In genomic region chr14:73491256-73491976, GRCh38 we compare ENCODE assay signal across 7 cellular contexts. TPM values are rescaled to one million over a fixed set of nuclear protein-coding genes. Genes with fewer than 3 reads are reported as not detected.
A peak's percentile ranks its signal among the peaks of the same experiment; 100 is the strongest.
DNase-seq lines count a peak whose midpoint lies in the region; ATAC-seq and TF ChIP-seq lines count a peak whose summit lies in the region.

No MANE protein-coding gene starts in this region.

- 1 to 2% methylated on average over 19 to 61 of the region's 90 CpGs for WGBS in lower leg skin, 2 donors

- H3K27ac Mint-ChIP-seq in chondrocyte (ENCODE audit: unreplicated experiment), result no peak overlapping the region

- H3K9me3 Mint-ChIP-seq in chondrocyte (ENCODE audit: low read depth), result no peaks in the 10 kb centered on the region

- H3K4me3 ChIP-seq in lower leg skin (ENCODE audit: low read depth, poor library complexity, severe bottlenecking), result peak overlapping the region; percentile 50

- no peak for TF ChIP-seq POLR2A in lower leg skin (IDR thresholded peaks at IDR 0.05)

- peaks cover 2% of the 10 kb centered on the region for H3K36me3 Mint-ChIP-seq in chondrocyte (ENCODE audit: low read depth)

- H3K4me3 Mint-ChIP-seq in chondrocyte (ENCODE audit: unreplicated experiment), result peak overlapping the region; percentile 86

- intact Hi-C loops in lower leg skin (cut with DNase I; ENCODE audit: low total_unique reads), result no loop called here

- peaks cover 36% of the 10 kb centered on the region for H3K4me1 Mint-ChIP-seq in chondrocyte (ENCODE audit: low read depth)

- H3K27me3 Mint-ChIP-seq in chondrocyte (ENCODE audit: low read depth), result no peaks in the 10 kb centered on the region

- peak; percentile 70 for ATAC-seq in GM18511 (IDR thresholded peaks at IDR 0.05; ENCODE audit: unreplicated experiment)
- ATAC-seq in HG02852 (IDR thresholded peaks at IDR 0.05; ENCODE audit: unreplicated experiment), result peak; percentile 68

- TF ChIP-seq CTCF in chondrocyte (IDR thresholded peaks at IDR 0.05), result no peak
- no peak for TF ChIP-seq CTCF in lower leg skin (IDR thresholded peaks at IDR 0.05)

- DNase-seq in NCI-H2107 (lab: John Stamatoyannopoulos, UW) (peak; percentile 31), chondrocyte (ENCODE audit: low spot score) (no peak), lower leg skin (ENCODE audit: low spot score in 2 of 2) (peak; percentile 34 to 91)
- DNase-seq in activated CD4-positive, alpha-beta T cell treated with anti-CD3 and anti-CD28 coated beads for 24 hours (ENCODE audit: low read depth in 2 of 2), result peak; percentile 35 to 64
- DNase-seq in stimulated activated CD8-positive, alpha-beta memory T cell treated with anti-CD3 and anti-CD28 coated beads, Interleukin-12 subunit alpha, Interleukin-12 subunit beta, amount 100 ng/mL, for 1 hour (ENCODE audit: low read depth), result peak; percentile 33

RNA-seq across cellular contexts. Expression of gene RIOX1, which starts 0.7 kb away (rescaled TPM):
- total RNA-seq in chondrocyte (12.4 to 13.1 TPM (median 12.9 TPM) in 3 replicates), lower leg skin (10 to 100 TPM; 14.8 to 23.3 (median 16.9) TPM)

RNA-seq across cellular contexts. Expression of gene NUMB, which starts 33.1 kb away (rescaled TPM):
- total RNA-seq in chondrocyte, result 59.2 to 60.9 TPM (median 60.7 TPM) in 3 replicates
- total RNA-seq in lower leg skin, result 10 to 100 TPM; 30.3 to 69.0 (median 43.2) TPM

RNA-seq across cellular contexts. Expression of gene ACOT1, which starts 45.5 kb away (rescaled TPM):
- 12.0 to 15.7 TPM (median 14.8 TPM) in 3 replicates for total RNA-seq in chondrocyte
- 10 to 100 TPM in 3 of 4 donors, 1 to 10 TPM in 1; 5.7 to 33.4 (median 14.6) TPM for total RNA-seq in lower leg skin
